28 cellular contexts compared by ENCODE assay signal in genomic region chr20:47775039-47775438, GRCh38.
"Had no signal": no experiment of that assay in that cellular context is flagged by ENCODE, and none has a peak within 500 bp of the region (broad histone marks: within the 10 kb centered on the region; RNA-seq: fewer than 3 reads in every experiment).

No MANE protein-coding gene starts in this region.

- H3K9me3 Mint-ChIP-seq: activated naive CD4-positive, alpha-beta T cell treated with anti-CD3 and anti-CD28 coated beads, Interleukin-2, amount 50 U/mL, for 72 hours; central memory CD8-positive, alpha-beta T cell had no signal

- H3K27ac Mint-ChIP-seq: activated CD8-positive, alpha-beta memory T cell treated with anti-CD3 and anti-CD28 coated beads, Interleukin-2, amount 10 ng/mL, durations not matched to agents 7 days and 5 days; activated naive CD4-positive, alpha-beta T cell treated with anti-CD3 and anti-CD28 coated beads, Interleukin-2, amount 50 U/mL, for 72 hours; activated naive CD8-positive, alpha-beta T cell treated with anti-CD3 and anti-CD28 coated beads, Interleukin-2, amount 50 U/mL, for 24 hours; brain; T-helper 17 cell; WTC11 had no signal

- H3K4me3 Mint-ChIP-seq: activated CD8-positive, alpha-beta memory T cell treated with anti-CD3 and anti-CD28 coated beads, Interleukin-2, amount 10 ng/mL, durations not matched to agents 7 days and 5 days; activated naive CD8-positive, alpha-beta T cell treated with anti-CD3 and anti-CD28 coated beads, Interleukin-2, amount 50 U/mL, for 24 hours; activated T-cell treated with anti-CD3 and anti-CD28 coated beads, Interleukin-2, amount 50 U/mL, for 4 hours; brain; central memory CD8-positive, alpha-beta T cell; T-helper 17 cell; WTC11 had no signal

- H3K27me3 ChIP-seq: Peyer's patch had no signal

- DNase-seq: activated CD4-positive, alpha-beta T cell treated with anti-CD3 and anti-CD28 coated beads for 48 hours; activated CD4-positive, alpha-beta T cell treated with anti-CD3 and anti-CD28 coated beads, Interleukin-2, amount 50 U/mL, for 4 hours; activated CD4-positive, CD25-positive, alpha-beta regulatory T cell treated with anti-CD3 and anti-CD28 coated beads, Interleukin-2, amount 50 U/mL, for 72 hours; activated CD8-positive, alpha-beta memory T cell treated with anti-CD3 and anti-CD28 coated beads, Interleukin-2, amount 10 ng/mL, durations not matched to agents 7 days and 5 days; activated effector memory CD4-positive, alpha-beta T cell treated with anti-CD3 and anti-CD28 coated beads, Interleukin-2, amount 50 U/mL, for 16 hours; activated naive CD4-positive, alpha-beta T cell treated with Interleukin-2 at 50 U/mL for 16 hours; activated naive CD8-positive, alpha-beta T cell treated with anti-CD3 and anti-CD28 coated beads, Interleukin-2, amount 50 U/mL, for 24 hours; activated T-cell treated with anti-CD3 and anti-CD28 coated beads, Interleukin-2, amount 50 U/mL, for 4 hours; amygdala; KG1; NCI-H1092; NCI-H1417; NCI-H1930; NCI-H2171; NCI-H2227 treated with DMSO at 0.1 percent for 48 hours; NCI-H446 treated with DMSO at 0.1 percent for 48 hours; NCI-H524 treated with DMSO at 0.1 percent for 48 hours; NCI-H748 treated with DMSO at 0.1 percent for 48 hours; OCI-M1; Peyer's patch; SHP77 treated with DMSO at 0.1 percent for 48 hours; T-helper 17 cell; T-helper 9 cell had no signal

- H3K36me3 Mint-ChIP-seq: activated CD8-positive, alpha-beta memory T cell treated with anti-CD3 and anti-CD28 coated beads, Interleukin-2, amount 10 ng/mL, durations not matched to agents 7 days and 5 days; activated naive CD4-positive, alpha-beta T cell treated with anti-CD3 and anti-CD28 coated beads, Interleukin-2, amount 50 U/mL, for 72 hours had no signal

- H3K4me1 Mint-ChIP-seq: activated CD8-positive, alpha-beta memory T cell treated with anti-CD3 and anti-CD28 coated beads, Interleukin-2, amount 10 ng/mL, durations not matched to agents 7 days and 5 days; activated naive CD8-positive, alpha-beta T cell treated with anti-CD3 and anti-CD28 coated beads, Interleukin-2, amount 50 U/mL, for 24 hours; central memory CD8-positive, alpha-beta T cell; T-helper 17 cell had no signal

- FAIRE-seq: astrocyte had no signal

- H3K36me3 ChIP-seq: Peyer's patch had no signal

- ATAC-seq: activated CD8-positive, alpha-beta memory T cell treated with anti-CD3 and anti-CD28 coated beads, Interleukin-2, amount 10 ng/mL, durations not matched to agents 7 days and 5 days; activated naive CD4-positive, alpha-beta T cell treated with anti-CD3 and anti-CD28 coated beads, Interleukin-2, amount 50 U/mL, for 72 hours; activated naive CD8-positive, alpha-beta T cell treated with anti-CD3 and anti-CD28 coated beads, Interleukin-2, amount 50 U/mL, for 24 hours; activated T-cell treated with anti-CD3 and anti-CD28 coated beads, Interleukin-2, amount 50 U/mL, for 4 hours; T-helper 17 cell; WTC11 had no signal

- H3K27me3 Mint-ChIP-seq: activated naive CD8-positive, alpha-beta T cell treated with anti-CD3 and anti-CD28 coated beads, Interleukin-2, amount 50 U/mL, for 24 hours had no signal
